Comparison of ENCODE assay signal across 9 cellular contexts in genomic region chr6:32894085-32895005, GRCh38. TPM values are rescaled to one million over a fixed set of nuclear protein-coding genes. Genes with fewer than 3 reads are reported as not detected.
A peak's percentile ranks its signal among the peaks of the same experiment; 100 is the strongest.
DNase-seq lines count a peak whose midpoint lies in the region; ATAC-seq, FAIRE-seq and TF ChIP-seq lines count a peak whose summit lies in the region.
"Had no signal": no experiment of that assay in that cellular context is flagged by ENCODE, and none has a peak within 500 bp of the region (broad histone marks: within the 10 kb centered on the region; RNA-seq: fewer than 3 reads in every experiment).

No MANE protein-coding gene starts in this region.

- H3K27me3 ChIP-seq in BE2C, result peaks cover 12% of the 10 kb centered on the region; the same call in 1 of the 2 replicates
- no peaks in the 10 kb centered on the region for H3K27me3 ChIP-seq in colonic mucosa

- DNase-seq in BE2C, result peak; percentile 90
- peak; percentile 86 for DNase-seq in GM19239 (ENCODE audit: insufficient read length, low spot score)
- DNase-seq in NCI-H510A treated with DMSO at 0.1 percent for 48 hours (lab: John Stamatoyannopoulos, UW), result peak; percentile 96
- peak; percentile 87 to 95 for DNase-seq in activated CD4-positive, alpha-beta T cell treated with anti-CD3 and anti-CD28 coated beads for 4 hours
- peak; percentile 98 for DNase-seq in colonic mucosa
- peak; percentile 98 for DNase-seq in left kidney (ENCODE audit: low read depth, low spot score)
- DNase-seq in stimulated activated CD4-positive, alpha-beta T cell treated with anti-CD3 and anti-CD28 coated beads, Interleukin-1b, Interleukin-23, amount 100 ng/mL, for 48 hours, result peak; percentile 93

- H3K4me1 ChIP-seq in BE2C, result no peaks in the 10 kb centered on the region
- H3K4me1 ChIP-seq in colonic mucosa, result no peaks in the 10 kb centered on the region

- peak; percentile 97 for ATAC-seq in HG03442 (IDR thresholded peaks at IDR 0.05; ENCODE audit: unreplicated experiment)

- H3K27ac ChIP-seq in colonic mucosa, result peak overlapping the region; percentile 98

- FAIRE-seq in GM19239 (lab: Jason Lieb, UNC), result peak; percentile 95
- FAIRE-seq: colon had no signal

- intact Hi-C loops in colonic mucosa (cut with DNase I), result no loop called here

- TF ChIP-seq CTCF in BE2C (IDR thresholded peaks at IDR 0.05; ENCODE audit: low read depth, low read length) (no peak), colonic mucosa (IDR thresholded peaks at IDR 0.05) (no peak)

- peak overlapping the region; percentile 78 to 99 for H3K9ac ChIP-seq in colonic mucosa (ENCODE audit: low read depth in 2 of 2, low read length in 2 of 2)

- H3K36me3 ChIP-seq in BE2C, result no peaks in the 10 kb centered on the region
- H3K36me3 ChIP-seq in colonic mucosa, result no peaks in the 10 kb centered on the region

- no peaks in the 10 kb centered on the region for H3K9me3 ChIP-seq in BE2C
- no peaks in the 10 kb centered on the region for H3K9me3 ChIP-seq in colonic mucosa

- H3K4me3 ChIP-seq in BE2C (ENCODE audit: low read depth, low read length), result peak overlapping the region; percentile 96
- peak overlapping the region; percentile 77 for H3K4me3 ChIP-seq in colonic mucosa

RNA-seq across cellular contexts. Expression of gene PSMB9, which starts 40.4 kb away (rescaled TPM):
- not detected for polyA plus RNA-seq in BE2C (2012; ENCODE audit: insufficient read depth, insufficient read length, low read depth)
- total RNA-seq in colonic mucosa, result 10 to 100 TPM; 43.0 to 66.0 TPM

RNA-seq across cellular contexts. Expression of gene TAP1, which starts 40.8 kb away (rescaled TPM):
- polyA plus RNA-seq in BE2C (2012; ENCODE audit: insufficient read depth, insufficient read length, low read depth), result 0.66 TPM
- 100 to 1,000 TPM in 1 of 2 donors, 10 to 100 TPM in 1; 86.9 to 128 TPM for total RNA-seq in colonic mucosa

RNA-seq across cellular contexts. Expression of gene HLA-DMB, which starts 46.5 kb away (rescaled TPM):
- not detected for polyA plus RNA-seq in BE2C (2012; ENCODE audit: insufficient read depth, insufficient read length, low read depth)
- 10 to 100 TPM in 1 of 2 donors, 1 to 10 TPM in 1; 6.7 to 28.8 TPM for total RNA-seq in colonic mucosa

RNA-seq across cellular contexts. Expression of gene PSMB8, which starts 50.5 kb away (rescaled TPM):
- polyA plus RNA-seq in BE2C (2012; ENCODE audit: insufficient read depth, insufficient read length, low read depth), result 2.6 TPM
- total RNA-seq in colonic mucosa, result 100 to 1,000 TPM; 152 to 154 TPM

RNA-seq across cellular contexts. Expression of gene TAP2, which starts 55.8 kb away (rescaled TPM):
- polyA plus RNA-seq in BE2C (2012; ENCODE audit: insufficient read depth, insufficient read length, low read depth), result 11.9 TPM
- total RNA-seq in colonic mucosa, result 10 to 100 TPM; 45.2 to 95.1 TPM

Comparison
In these comparisons a context has a peak if more than half of its experiments do, and no peak if none do; other contexts are left out.
1. Peak in every context shown above with its lines: DNase-seq, ATAC-seq, H3K4me3 ChIP-seq and H3K27ac ChIP-seq.